Comparison of ENCODE assay signal across 8 cellular contexts in genomic region chr20:13788167-13788834, GRCh38. TPM values are rescaled to one million over a fixed set of nuclear protein-coding genes. Genes with fewer than 3 reads are reported as not detected.
A peak's percentile ranks its signal among the peaks of the same experiment; 100 is the strongest.
DNase-seq lines count a peak whose midpoint lies in the region; ATAC-seq, FAIRE-seq and TF ChIP-seq lines count a peak whose summit lies in the region.

No MANE protein-coding gene starts in this region.

- CTCF ChIA-PET in PC-9 (lab: Charles Lee), result interaction anchor here (0.5 to 1.0 kb wide), 4 partner anchors 17 to 818 kb away, joined by 3 to 11 read pairs (median 4); no protein-coding TSS in a partner anchor

- H3K4me1 ChIP-seq in PC-9 (replicated peaks; ENCODE audit: insufficient read depth) (peaks cover 21% of the 10 kb centered on the region), thoracic aorta (ENCODE audit: control insufficient read depth in 1 of 2, low read depth in 2 of 2) (peaks cover 19 to 23% of the 10 kb centered on the region in 2 donors)

- H3F3A ChIP-seq in PC-9 (ENCODE audit: insufficient read depth, low read depth), result peaks cover 4% of the 10 kb centered on the region; the same call in 1 of the 2 replicates

- no peak overlapping the region for H3K4me3 ChIP-seq in PC-9
- H3K4me3 ChIP-seq in thoracic aorta, result no peak overlapping the region

- H2AFZ ChIP-seq in PC-9, result no peak overlapping the region

- H3K27ac ChIP-seq in PC-9, result no peak overlapping the region
- no peak overlapping the region for H3K27ac ChIP-seq in thoracic aorta

- no peak overlapping the region for H3K4me2 ChIP-seq in PC-9

- peaks cover 15% of the 10 kb centered on the region; the same call in 1 of the 2 replicates for H3K36me3 ChIP-seq in PC-9 (ENCODE audit: low read depth)
- H3K36me3 ChIP-seq in thoracic aorta, result peaks cover 9% of the 10 kb centered on the region

- intact Hi-C loops in PC-9 (cut with micrococcal nuclease; ENCODE audit: unreplicated experiment), result loop anchor here (1.0 kb wide), 1 partner anchor 863 kb away; no protein-coding TSS in a partner anchor

- no peaks in the 10 kb centered on the region for H3K9me2 ChIP-seq in PC-9 (ENCODE audit: insufficient read depth)

- H3K9me3 ChIP-seq in PC-9 (ENCODE audit: insufficient read depth, low read depth) (no peaks in the 10 kb centered on the region), thoracic aorta (no peaks in the 10 kb centered on the region)

- peak; percentile 29 for ATAC-seq in GM19035 (IDR thresholded peaks at IDR 0.05; ENCODE audit: unreplicated experiment)
- ATAC-seq in thoracic aorta (ENCODE audit: insufficient number of reproducible peaks, low FRiP score, low read depth), result no peak
- ATAC-seq in omental fat pad (ENCODE audit: low FRiP score), result no peak

- BruUV-seq in PC-9 (replicated peaks; lab: Mats Ljungman, UMichigan), result no TSS peak

- H3K27me3 ChIP-seq in PC-9 (ENCODE audit: insufficient read depth, low read depth), result no peaks in the 10 kb centered on the region
- no peaks in the 10 kb centered on the region for H3K27me3 ChIP-seq in thoracic aorta (replicated peaks; ENCODE audit: insufficient read depth)

- POLR2A ChIA-PET in PC-9 (lab: Charles Lee; ENCODE audit: unreplicated experiment), result interaction anchor here (0.5 to 0.6 kb wide), 2 partner anchors 11 to 769 kb away, joined by 5 read pairs; no protein-coding TSS in a partner anchor

- TF ChIP-seq CTCF in D721Med (IDR thresholded peaks at IDR 0.05; ENCODE audit: insufficient read depth, missing control alignments), result peak; percentile 72
- peak; percentile 66 for TF ChIP-seq CTCF in PC-9 (conservative IDR thresholded peaks at IDR 0.05)
- peak; percentile 26 for TF ChIP-seq CTCF in thoracic aorta (IDR thresholded peaks at IDR 0.05)
- TF ChIP-seq CTCF in omental fat pad (IDR thresholded peaks at IDR 0.05), result no peak

- H3K79me2 ChIP-seq in PC-9 (ENCODE audit: low read depth), result peaks cover 41% of the 10 kb centered on the region

- no peak for FAIRE-seq in D721Med (lab: Jason Lieb, UNC)

- DNase-seq in D721Med (ENCODE audit: insufficient read length, low spot score) (no peak), HS-5 (ENCODE audit: low read depth) (peak; percentile 22), PC-9 (peak; percentile 34 to 53), astrocyte of the hippocampus (ENCODE audit: low read depth, low spot score) (peak; percentile 73), kidney tubule cell (ENCODE audit: low spot score) (peak; percentile 69), thoracic aorta (ENCODE audit: low spot score) (no peak), omental fat pad (ENCODE audit: low spot score) (no peak)

- no peaks in the 10 kb centered on the region; the same call in 1 of the 2 replicates for H4K20me1 ChIP-seq in PC-9 (ENCODE audit: insufficient read depth)

RNA-seq across cellular contexts. Expression of gene NDUFAF5, which starts 3.5 kb away (rescaled TPM):
- total RNA-seq in PC-9 (2021), result 22.3 and 24.0 TPM in 2 replicates
- total RNA-seq in thoracic aorta, result 1 to 10 TPM; 5.3 to 8.1 TPM
- 10 to 100 TPM; 11.4 to 19.5 (median 14.7) TPM for total RNA-seq in omental fat pad

RNA-seq across cellular contexts. Expression of gene ESF1, which starts 3.6 kb away (rescaled TPM):
- total RNA-seq in PC-9 (2021) (12.4 and 14.8 TPM in 2 replicates), thoracic aorta (10 to 100 TPM in 1 of 2 donors, 1 to 10 TPM in 1; 9.2 to 22.8 TPM), omental fat pad (10 to 100 TPM; 11.2 to 25.1 (median 15.2) TPM)

Comparison
In these comparisons a context has a peak if more than half of its experiments do, and no peak if none do; other contexts are left out.
1. DNase-seq: peak in HS-5 (single experiment), PC-9 (2 of 2), astrocyte of the hippocampus (single experiment) and kidney tubule cell (single experiment); none in D721Med (single experiment), thoracic aorta (single experiment) and omental fat pad (single experiment).
2. CTCF ChIP-seq: peak in D721Med (single experiment), PC-9 (single experiment) and thoracic aorta (single experiment); none in omental fat pad (0 of 3).